Comparison of ENCODE assay signal across 8 cellular contexts in the genomic region with DNA sequence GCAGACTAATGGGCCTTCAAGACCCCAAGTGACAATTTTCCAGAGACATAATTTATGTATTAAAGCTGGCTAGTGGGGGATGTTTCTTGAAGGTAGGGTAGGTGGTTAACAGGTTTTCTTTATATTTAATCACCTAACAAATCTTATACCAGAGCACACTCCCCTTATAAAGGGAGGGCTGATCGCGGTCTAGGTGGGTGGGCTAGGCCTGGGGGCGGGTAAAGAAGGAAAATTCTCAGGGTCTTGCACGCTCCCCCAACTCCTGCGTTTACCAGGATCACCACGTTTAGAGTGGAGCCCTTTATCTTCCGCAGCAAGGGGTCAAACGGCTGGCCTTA. TPM values are rescaled to one million over a fixed set of nuclear protein-coding genes. Genes with fewer than 3 reads are reported as not detected.
DNase-seq lines count a peak whose midpoint lies in the region; ATAC-seq and TF ChIP-seq lines count a peak whose summit lies in the region.

No MANE protein-coding gene starts in this region.

- peaks cover 7% of the 10 kb centered on the region for H3K36me3 Mint-ChIP-seq in T-helper 1 cell treated with Interleukin-12 subunit alpha and Interleukin-12 subunit beta and Interleukin-4 antibody, amounts not matched to agents 30 μg/mL and 1 μg/mL, for 36 hours (ENCODE audit: low read depth)
- no peaks in the 10 kb centered on the region for H3K36me3 Mint-ChIP-seq in activated T-helper 17 cell treated with anti-CD3 and anti-CD28 coated beads, Interleukin-2, amount 50 U/mL, for 72 hours (ENCODE audit: low read depth)

- no peaks in the 10 kb centered on the region for H3K36me3 ChIP-seq in suprapubic skin

- no peak overlapping the region for H3K27ac ChIP-seq in suprapubic skin

- ATAC-seq in activated T-helper 17 cell treated with anti-CD3 and anti-CD28 coated beads, Interleukin-2, amount 50 U/mL, for 72 hours (replicated peaks), result peak; percentile 3

- H3K4me1 ChIP-seq in suprapubic skin, result peaks cover 18% of the 10 kb centered on the region

- H3K4me1 Mint-ChIP-seq in T-helper 1 cell treated with Interleukin-12 subunit alpha and Interleukin-12 subunit beta and Interleukin-4 antibody, amounts not matched to agents 30 μg/mL and 1 μg/mL, for 36 hours (ENCODE audit: low read depth), result peaks cover 15% of the 10 kb centered on the region
- H3K4me1 Mint-ChIP-seq in activated T-helper 17 cell treated with anti-CD3 and anti-CD28 coated beads, Interleukin-2, amount 50 U/mL, for 72 hours, result no peaks in the 10 kb centered on the region

- peak overlapping the region; percentile 73 for H3K27ac Mint-ChIP-seq in T-helper 1 cell treated with Interleukin-12 subunit alpha and Interleukin-12 subunit beta and Interleukin-4 antibody, amounts not matched to agents 30 μg/mL and 1 μg/mL, for 36 hours
- peak overlapping the region; percentile 71 for H3K27ac Mint-ChIP-seq in activated T-helper 17 cell treated with anti-CD3 and anti-CD28 coated beads, Interleukin-2, amount 50 U/mL, for 72 hours

- no peak for DNase-seq in T-helper 1 cell
- DNase-seq in suprapubic skin (ENCODE audit: low spot score in 2 of 2), result no peak
- DNase-seq in NCI-H524 treated with DMSO at 0.1 percent for 48 hours (lab: John Stamatoyannopoulos, UW), result no peak
- no peak for DNase-seq in GDM1 (lab: John Stamatoyannopoulos, UW)
- DNase-seq in HUDEP-2 (lab: John Stamatoyannopoulos, UW; ENCODE audit: unreplicated experiment in 76 of 76), result no peak

- H3K4me3 Mint-ChIP-seq in T-helper 1 cell treated with Interleukin-12 subunit alpha and Interleukin-12 subunit beta and Interleukin-4 antibody, amounts not matched to agents 30 μg/mL and 1 μg/mL, for 36 hours, result peak overlapping the region; percentile 89
- H3K4me3 Mint-ChIP-seq in activated T-helper 17 cell treated with anti-CD3 and anti-CD28 coated beads, Interleukin-2, amount 50 U/mL, for 72 hours, result peak overlapping the region; percentile 91

- 4% methylated on average over 8 of the region's 8 CpGs for WGBS in suprapubic skin

- peaks cover 14% of the 10 kb centered on the region for H3K9me3 Mint-ChIP-seq in T-helper 1 cell treated with Interleukin-12 subunit alpha and Interleukin-12 subunit beta and Interleukin-4 antibody, amounts not matched to agents 30 μg/mL and 1 μg/mL, for 36 hours
- H3K9me3 Mint-ChIP-seq in activated T-helper 17 cell treated with anti-CD3 and anti-CD28 coated beads, Interleukin-2, amount 50 U/mL, for 72 hours, result no peaks in the 10 kb centered on the region

- no peak for TF ChIP-seq CTCF in suprapubic skin (IDR thresholded peaks at IDR 0.05)

- H3K27me3 Mint-ChIP-seq in T-helper 1 cell treated with Interleukin-12 subunit alpha and Interleukin-12 subunit beta and Interleukin-4 antibody, amounts not matched to agents 30 μg/mL and 1 μg/mL, for 36 hours (ENCODE audit: low read depth), result peaks cover 27% of the 10 kb centered on the region
- H3K27me3 Mint-ChIP-seq in activated T-helper 17 cell treated with anti-CD3 and anti-CD28 coated beads, Interleukin-2, amount 50 U/mL, for 72 hours, result peaks cover 20% of the 10 kb centered on the region

- H3K4me3 ChIP-seq in iPS-18c (ENCODE audit: insufficient read depth, low read depth, low read length) (peak overlapping the region; percentile 55), suprapubic skin (peak overlapping the region; percentile 50)

- TF ChIP-seq EP300 in suprapubic skin (IDR thresholded peaks at IDR 0.05), result no peak

- H3K27me3 ChIP-seq in suprapubic skin, result peaks cover 19% of the 10 kb centered on the region

- no peak for TF ChIP-seq POLR2A in suprapubic skin (IDR thresholded peaks at IDR 0.05)

- no peaks in the 10 kb centered on the region for H3K9me3 ChIP-seq in iPS-18c (ENCODE audit: control insufficient read depth, insufficient read depth, low read length)
- no peaks in the 10 kb centered on the region for H3K9me3 ChIP-seq in suprapubic skin

RNA-seq across cellular contexts. Expression of gene CXXC1, which starts 19.9 kb away (rescaled TPM):
- total RNA-seq in activated T-helper 17 cell treated with anti-CD3 and anti-CD28 coated beads, Interleukin-2, amount 50 U/mL, for 72 hours, result 100 to 1,000 TPM; 125 to 129 TPM
- total RNA-seq in suprapubic skin, result 100 to 1,000 TPM; 102 to 193 (median 107) TPM

RNA-seq across cellular contexts. Expression of gene MBD1, which starts 26.0 kb away (rescaled TPM):
- 10 to 100 TPM; 89.9 to 98.7 TPM for total RNA-seq in activated T-helper 17 cell treated with anti-CD3 and anti-CD28 coated beads, Interleukin-2, amount 50 U/mL, for 72 hours
- total RNA-seq in suprapubic skin, result 100 to 1,000 TPM; 107 to 145 (median 110) TPM

RNA-seq across cellular contexts. Expression of gene CFAP53, which starts 41.1 kb away (rescaled TPM):
- 1 to 10 TPM in 1 of 2 donors, under 1 TPM in 1; 0.61 to 3.0 TPM for total RNA-seq in activated T-helper 17 cell treated with anti-CD3 and anti-CD28 coated beads, Interleukin-2, amount 50 U/mL, for 72 hours
- total RNA-seq in suprapubic skin, result under 1 TPM in 1 of 4 donors, not detected in 3; 0.34 TPM
